In the genomic region with DNA sequence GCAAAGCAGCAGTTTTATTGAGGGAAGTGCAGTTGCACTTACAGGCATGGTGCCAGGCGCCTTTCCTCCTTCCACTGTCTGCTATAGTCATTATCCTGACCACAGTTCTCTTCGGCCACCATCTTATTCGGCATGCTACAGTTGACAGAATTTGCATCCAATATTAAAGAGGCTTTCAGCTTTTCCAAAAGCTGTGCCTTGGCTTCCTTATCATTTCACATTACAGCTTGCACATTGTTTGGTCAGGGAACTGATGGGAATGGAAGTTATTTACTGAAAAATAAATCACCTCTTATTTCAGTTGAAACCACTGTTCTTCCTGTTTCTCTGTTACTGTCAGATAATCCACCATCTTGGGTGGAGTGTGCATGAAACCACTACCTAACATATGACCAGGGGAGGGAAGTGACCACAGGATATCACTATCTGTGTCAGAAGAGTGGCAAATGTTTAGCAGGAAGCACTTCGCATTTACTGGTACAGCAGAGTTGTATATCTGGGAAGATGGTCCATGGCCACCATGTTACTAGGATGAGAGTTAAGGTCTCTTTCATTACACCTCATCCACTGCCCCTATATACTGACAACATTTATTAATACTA, we compare ENCODE assay signal across 12 cellular contexts.
DNase-seq lines count a peak whose midpoint lies in the region; ATAC-seq and TF ChIP-seq lines count a peak whose summit lies in the region.
"Had no signal": no experiment of that assay in that cellular context is flagged by ENCODE, and none has a peak within 500 bp of the region (broad histone marks: within the 10 kb centered on the region; RNA-seq: fewer than 3 reads in every experiment).

No MANE protein-coding gene starts in this region.

- H3K4me1 ChIP-seq in GM23248 (ENCODE audit: insufficient read depth) (peaks cover 8% of the 10 kb centered on the region; the same call in 1 of the 2 replicates), breast epithelium (no peaks in the 10 kb centered on the region)

- no peaks in the 10 kb centered on the region for H3K27me3 Mint-ChIP-seq in CD4-positive, alpha-beta T cell

- H3K4me3 ChIP-seq in GM23248, result no peak overlapping the region
- no peak overlapping the region for H3K4me3 ChIP-seq in breast epithelium
- H3K4me3 ChIP-seq: tibial nerve had no signal

- H3K27ac ChIP-seq in CD4-positive, alpha-beta T cell (ENCODE audit: low read depth, low read length), result no peak overlapping the region
- H3K27ac ChIP-seq in GM23248 (no peak overlapping the region), breast epithelium (no peak overlapping the region)

- peaks cover 39% of the 10 kb centered on the region for H3K4me1 Mint-ChIP-seq in CD4-positive, alpha-beta T cell (ENCODE audit: low read depth)

- 97 to 98% methylated on average over 4 of the region's 4 CpGs for WGBS in GM23248 (ENCODE audit: low coverage in 1 of 2, low lambda C conversion rate in 2 of 2, missing lambda C conversion rate in 2 of 2), 2 experiments

- H3K9me3 Mint-ChIP-seq in CD4-positive, alpha-beta T cell, result no peaks in the 10 kb centered on the region

- no peak overlapping the region for H2AFZ ChIP-seq in GM23248

- H3K4me3 Mint-ChIP-seq in CD4-positive, alpha-beta T cell, result no peak overlapping the region

- peak overlapping the region; percentile 24 for H3K27ac Mint-ChIP-seq in CD4-positive, alpha-beta T cell

- H3K36me3 ChIP-seq in GM23248 (ENCODE audit: low read depth) (no peaks in the 10 kb centered on the region), breast epithelium (no peaks in the 10 kb centered on the region)
- H3K36me3 ChIP-seq: tibial nerve had no signal

- no peak for TF ChIP-seq CTCF in CD4-positive, alpha-beta T cell (IDR thresholded peaks at IDR 0.05)
- no peak for TF ChIP-seq CTCF in breast epithelium (IDR thresholded peaks at IDR 0.05)

- H3K9me3 ChIP-seq in CD4-positive, alpha-beta T cell (ENCODE audit: control insufficient read depth, low read length), result no peaks in the 10 kb centered on the region
- H3K9me3 ChIP-seq in GM23248 (ENCODE audit: low read depth) (no peaks in the 10 kb centered on the region), breast epithelium (no peaks in the 10 kb centered on the region)
- H3K9me3 ChIP-seq: tibial nerve had no signal

- in situ Hi-C loops in GM23248 (cut with MboI), result no loop called here

- H3K9me2 ChIP-seq in GM23248 (ENCODE audit: insufficient read depth), result no peaks in the 10 kb centered on the region

- H3K36me3 Mint-ChIP-seq in CD4-positive, alpha-beta T cell (ENCODE audit: low read depth), result no peaks in the 10 kb centered on the region

- no peak for DNase-seq in CD4-positive, alpha-beta T cell
- DNase-seq in NOMO-1 treated with DMSO at 0.1 percent for 48 hours (lab: John Stamatoyannopoulos, UW; ENCODE audit: unreplicated experiment) (peak; percentile 72), left cardiac atrium (peak; percentile 27), posterior vena cava (ENCODE audit: low spot score) (no peak), GM23248 (no peak), breast epithelium (ENCODE audit: low spot score in 2 of 2) (no peak)
- DNase-seq: DMS79; NCI-H1417; stimulated activated CD4-positive, alpha-beta T cell treated with anti-CD3 and anti-CD28 coated beads, Interleukin-4, amount 100 ng/mL, for 4 hours had no signal

- intact Hi-C loops in CD4-positive, alpha-beta T cell (cut with DNase I, micrococcal nuclease), result no loop called here
- intact Hi-C loops in left cardiac atrium (cut with DNase I) (no loop called here), posterior vena cava (cut with DNase I) (no loop called here), breast epithelium (cut with DNase I; ENCODE audit: low total_unique reads) (no loop called here)

- POLR2A ChIA-PET in CD4-positive, alpha-beta T cell (lab: Charles Lee), result no interaction called here

- no peaks in the 10 kb centered on the region for H4K20me1 ChIP-seq in GM23248 (ENCODE audit: insufficient read depth)

- H3K79me2 ChIP-seq in GM23248 (ENCODE audit: insufficient read depth), result no peaks in the 10 kb centered on the region

- H3F3A ChIP-seq in GM23248 (ENCODE audit: insufficient read depth), result 0 out of 2 replicates have a peak, but pooled peaks cover 4% of the 10 kb centered on the region

- CTCF ChIA-PET in CD4-positive, alpha-beta T cell (lab: Charles Lee), result no interaction called here

- no peak for TF ChIP-seq POLR2A in breast epithelium (IDR thresholded peaks at IDR 0.05)

- ATAC-seq in CD4-positive, alpha-beta T cell (ENCODE audit: poor library complexity), result no peak
- ATAC-seq in GM19351 (IDR thresholded peaks at IDR 0.05; ENCODE audit: unreplicated experiment) (peak; percentile 36), left cardiac atrium (peak; percentile 35 to 57), HG03025 (IDR thresholded peaks at IDR 0.05; ENCODE audit: low FRiP score, unreplicated experiment) (no peak)

- H3K4me2 ChIP-seq in GM23248 (ENCODE audit: unreplicated experiment), result no peak overlapping the region

- H3K9ac ChIP-seq in GM23248, result no peak overlapping the region

- no peaks in the 10 kb centered on the region for H3K27me3 ChIP-seq in CD4-positive, alpha-beta T cell (ENCODE audit: control insufficient read depth, insufficient read depth, low read length)
- H3K27me3 ChIP-seq in GM23248 (replicated peaks; ENCODE audit: insufficient read depth) (no peaks in the 10 kb centered on the region), breast epithelium (no peaks in the 10 kb centered on the region)
- H3K27me3 ChIP-seq: tibial nerve had no signal

Comparison
In these comparisons a context has a peak if more than half of its experiments do, and no peak if none do; other contexts are left out.
1. ATAC-seq: peak in GM19351 (single experiment) and left cardiac atrium (2 of 2); none in CD4-positive, alpha-beta T cell (single experiment) and HG03025 (single experiment).
2. DNase-seq: peak in NOMO-1 treated with DMSO at 0.1 percent for 48 hours (single experiment) and left cardiac atrium (single experiment); none in CD4-positive, alpha-beta T cell (0 of 10), posterior vena cava (single experiment), GM23248 (single experiment) and breast epithelium (0 of 2).